12 cellular contexts compared by ENCODE assay signal in the genomic region with DNA sequence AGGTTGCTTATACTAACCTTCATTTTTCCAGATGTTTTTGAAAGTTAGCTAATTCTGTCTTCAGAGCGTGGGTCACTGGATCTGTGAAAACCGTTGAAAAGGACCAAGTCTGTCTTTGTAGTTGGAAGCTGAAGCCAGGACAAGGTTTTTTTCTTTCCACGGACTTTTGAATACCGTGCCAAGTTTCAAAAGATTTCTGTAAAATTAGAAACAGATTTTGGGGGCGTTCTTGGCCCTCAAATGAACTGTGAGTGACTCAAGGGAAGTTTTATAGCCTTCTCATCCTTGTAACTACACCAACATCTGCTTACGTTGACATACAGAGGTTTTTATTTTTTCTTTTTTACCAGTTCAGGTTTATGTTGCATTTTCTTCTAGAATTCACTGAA. TPM values are rescaled to one million over a fixed set of nuclear protein-coding genes. Genes with fewer than 3 reads are reported as not detected.
DNase-seq lines count a peak whose midpoint lies in the region; TF ChIP-seq lines count a peak whose summit lies in the region.
"Had no signal": no experiment of that assay in that cellular context is flagged by ENCODE, and none has a peak within 500 bp of the region (broad histone marks: within the 10 kb centered on the region; RNA-seq: fewer than 3 reads in every experiment).

A gene with protein sequence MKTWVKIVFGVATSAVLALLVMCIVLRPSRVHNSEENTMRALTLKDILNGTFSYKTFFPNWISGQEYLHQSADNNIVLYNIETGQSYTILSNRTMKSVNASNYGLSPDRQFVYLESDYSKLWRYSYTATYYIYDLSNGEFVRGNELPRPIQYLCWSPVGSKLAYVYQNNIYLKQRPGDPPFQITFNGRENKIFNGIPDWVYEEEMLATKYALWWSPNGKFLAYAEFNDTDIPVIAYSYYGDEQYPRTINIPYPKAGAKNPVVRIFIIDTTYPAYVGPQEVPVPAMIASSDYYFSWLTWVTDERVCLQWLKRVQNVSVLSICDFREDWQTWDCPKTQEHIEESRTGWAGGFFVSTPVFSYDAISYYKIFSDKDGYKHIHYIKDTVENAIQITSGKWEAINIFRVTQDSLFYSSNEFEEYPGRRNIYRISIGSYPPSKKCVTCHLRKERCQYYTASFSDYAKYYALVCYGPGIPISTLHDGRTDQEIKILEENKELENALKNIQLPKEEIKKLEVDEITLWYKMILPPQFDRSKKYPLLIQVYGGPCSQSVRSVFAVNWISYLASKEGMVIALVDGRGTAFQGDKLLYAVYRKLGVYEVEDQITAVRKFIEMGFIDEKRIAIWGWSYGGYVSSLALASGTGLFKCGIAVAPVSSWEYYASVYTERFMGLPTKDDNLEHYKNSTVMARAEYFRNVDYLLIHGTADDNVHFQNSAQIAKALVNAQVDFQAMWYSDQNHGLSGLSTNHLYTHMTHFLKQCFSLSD (minus strand): TSS at position 141 of the 389 bp plus-strand sequence. CDS start 118 bp downstream, at position 23.

- 30% methylated on average over 6 of the region's 6 CpGs for WGBS in prostate gland

- POLR2A ChIA-PET in BJ (lab: Charles Lee): no interaction called here

- H3K4me3 ChIP-seq in BJ (ENCODE audit: low read depth, low read length) (peak within 1 kb of the TSS; percentile 51), prostate gland (no peak within 1 kb of the TSS)

- H3K9me3 ChIP-seq in prostate gland: no peaks in the 10 kb centered on the region

- CTCF ChIA-PET in BJ (lab: Yijun Ruan, JAX): interaction anchor here (0.7 to 4.3 kb wide), 3 partner anchors 22 to 126 kb away, joined by 3 to 40 read pairs (median 14); no protein-coding TSS in a partner anchor

- no peak for TF ChIP-seq POLR2A in prostate gland (IDR thresholded peaks at IDR 0.05)

- DNase-seq in BJ (ENCODE audit: low read depth): peak; percentile 91
- DNase-seq in glomerular endothelial cell (ENCODE audit: extremely low read depth, low read depth, low spot score): no peak
- DNase-seq in retina: peak; percentile 6
- DNase-seq in COR-L47 (lab: John Stamatoyannopoulos, UW): no peak
- no peak for DNase-seq in putamen (ENCODE audit: low spot score)
- no peak for DNase-seq in stimulated activated CD4-positive, alpha-beta T cell treated with anti-CD3 and anti-CD28 coated beads, Interleukin-4, amount 100 ng/mL, for 4 hours
- DNase-seq in prostate gland (ENCODE audit: low spot score): no peak
- DNase-seq: CD4-positive, CD25-positive, alpha-beta regulatory T cell; erythroblast; nucleus accumbens; stimulated activated naive CD4-positive, alpha-beta T cell had no signal

- H3K27ac ChIP-seq in angular gyrus (ENCODE audit: low read depth, low read length) (peak within 1 kb of the TSS; percentile 42), prostate gland (no peak within 1 kb of the TSS)

- 0 out of 2 replicates have a peak, but pooled peaks cover 2% of the 10 kb centered on the region for H3K36me3 ChIP-seq in BJ (ENCODE audit: control insufficient read depth, insufficient read depth, low read length)
- H3K36me3 ChIP-seq in prostate gland: no peaks in the 10 kb centered on the region

- H3K27me3 ChIP-seq in BJ (ENCODE audit: control insufficient read depth, insufficient read depth, low read length) (no peaks in the 10 kb centered on the region), prostate gland (replicated peaks; ENCODE audit: insufficient read depth) (no peaks in the 10 kb centered on the region)

- TF ChIP-seq CTCF in BJ (IDR thresholded peaks at IDR 0.05; ENCODE audit: insufficient read depth, low read depth, low read length) (no peak), prostate gland (IDR thresholded peaks at IDR 0.05) (no peak)

- intact Hi-C loops in prostate gland (cut with DNase I): no loop called here

- H3K4me1 ChIP-seq in prostate gland (replicated peaks): no peaks in the 10 kb centered on the region

RNA-seq across cellular contexts. Expression of the gene that starts here (rescaled TPM):
- polyA plus RNA-seq in BJ (2011; rRNA removed): 135 and 263 TPM in 2 replicates
- polyA minus RNA-seq in BJ (2011; rRNA and poly(A)+ RNA removed): 80.1 and 88.5 TPM in 2 replicates
- total RNA-seq in glomerular endothelial cell (17.8 and 50.0 TPM in 2 replicates), prostate gland (1 to 10 TPM in 1 of 2 donors, not detected in 1; 2.0 TPM)
- total RNA-seq: CD4-positive, CD25-positive, alpha-beta regulatory T cell had no signal
- polyA plus RNA-seq: CD4-positive, CD25-positive, alpha-beta regulatory T cell had no signal

Comparison
In these comparisons a context has a peak if more than half of its experiments do, and no peak if none do; other contexts are left out.
1. DNase-seq: peak in BJ (single experiment) and retina (single experiment); none in glomerular endothelial cell (single experiment), COR-L47 (single experiment), putamen (single experiment), stimulated activated CD4-positive, alpha-beta T cell treated with anti-CD3 and anti-CD28 coated beads, Interleukin-4, amount 100 ng/mL, for 4 hours (0 of 2) and prostate gland (single experiment).